Comparison of ENCODE assay signal across 11 cellular contexts in genomic region chr7:127938588-127938987, GRCh38.
A peak's percentile ranks its signal among the peaks of the same experiment; 100 is the strongest.
DNase-seq lines count a peak whose midpoint lies in the region; ATAC-seq and TF ChIP-seq lines count a peak whose summit lies in the region.
"Had no signal": no experiment of that assay in that cellular context is flagged by ENCODE, and none has a peak within 500 bp of the region (broad histone marks: within the 10 kb centered on the region; RNA-seq: fewer than 3 reads in every experiment).

No MANE protein-coding gene starts in this region.

- no peaks in the 10 kb centered on the region for H3K9me3 ChIP-seq in osteoblast (ENCODE audit: low read depth, low read length)

- H3K4me2 ChIP-seq in osteoblast (ENCODE audit: insufficient read depth, low read length), result peak overlapping the region; percentile 23

- H3K27me3 ChIP-seq in osteoblast (ENCODE audit: insufficient read depth, low read length), result no peaks in the 10 kb centered on the region

- H3K27ac ChIP-seq in osteoblast (ENCODE audit: low read depth, low read length), result peak overlapping the region; percentile 64

- no peaks in the 10 kb centered on the region for H3K27me3 Mint-ChIP-seq in natural killer cell (ENCODE audit: low read depth in 2 of 2)

- no peak overlapping the region for H3K4me3 ChIP-seq in choroid plexus epithelial cell (ENCODE audit: low read depth, low read length)
- H3K4me3 ChIP-seq in osteoblast (ENCODE audit: insufficient read depth, low read length), result no peak overlapping the region

- intact Hi-C loops in natural killer cell (cut with micrococcal nuclease), result no loop called here

- ATAC-seq in HG03378 (IDR thresholded peaks at IDR 0.05; ENCODE audit: unreplicated experiment) (no peak), natural killer cell (no peak)

- peak; percentile 86 for DNase-seq in EL
- DNase-seq in NCI-H460 (ENCODE audit: extremely low read depth, low read depth), result peak; percentile 7
- peak; percentile 92 for DNase-seq in choroid plexus epithelial cell (ENCODE audit: low read depth)
- DNase-seq in osteoblast (ENCODE audit: insufficient read length, low spot score, missing footprints), result peak; percentile 89
- no peak for DNase-seq in natural killer cell
- DNase-seq in NOMO-1 treated with DMSO at 0.1 percent for 48 hours (lab: John Stamatoyannopoulos, UW; ENCODE audit: unreplicated experiment), result no peak
- DNase-seq in T-helper 1 cell, result no peak
- DNase-seq: NCI-H446 treated with DMSO at 0.1 percent for 48 hours; stimulated activated CD4-positive, alpha-beta T cell treated with anti-CD3 and anti-CD28 coated beads, Interleukin-1b, Interleukin-23, amount 100 ng/mL, for 48 hours; T-helper 2 cell had no signal

- no peaks in the 10 kb centered on the region for H3K9me3 Mint-ChIP-seq in natural killer cell

- H4K20me1 ChIP-seq in osteoblast (ENCODE audit: insufficient read depth, low read length), result peaks cover 14% of the 10 kb centered on the region

- peaks cover 0 to 14% of the 10 kb centered on the region in 2 donors for H3K4me1 Mint-ChIP-seq in natural killer cell

- H3K27ac Mint-ChIP-seq in natural killer cell, result no peak overlapping the region

- peaks cover 16% of the 10 kb centered on the region for H3K36me3 ChIP-seq in osteoblast (ENCODE audit: insufficient read depth, low read length)

- peaks cover 26% of the 10 kb centered on the region for H3K4me1 ChIP-seq in osteoblast (ENCODE audit: insufficient read depth, low read length)

- H3K36me3 Mint-ChIP-seq in natural killer cell, result no peaks in the 10 kb centered on the region

- no peak overlapping the region for H3K4me3 Mint-ChIP-seq in natural killer cell

- peaks cover 57% of the 10 kb centered on the region for H3K79me2 ChIP-seq in osteoblast (ENCODE audit: insufficient read depth, low read length)

- TF ChIP-seq CTCF in choroid plexus epithelial cell (conservative IDR thresholded peaks at IDR 0.05; ENCODE audit: low read depth, low read length) (peak; percentile 17), osteoblast (IDR thresholded peaks at IDR 0.05; ENCODE audit: extremely low read depth, low read depth, low read length) (peak; percentile 33), natural killer cell (IDR thresholded peaks at IDR 0.05) (no peak)

- no peak overlapping the region for H2AFZ ChIP-seq in osteoblast (ENCODE audit: low read length)

Comparison
In these comparisons a context has a peak if more than half of its experiments do, and no peak if none do; other contexts are left out.
1. DNase-seq: peak in EL (single experiment), NCI-H460 (single experiment), choroid plexus epithelial cell (single experiment) and osteoblast (single experiment); none in natural killer cell (single experiment), NOMO-1 treated with DMSO at 0.1 percent for 48 hours (single experiment) and T-helper 1 cell (0 of 5).